ENCODE assay signal across 18 cellular contexts in the genomic region with DNA sequence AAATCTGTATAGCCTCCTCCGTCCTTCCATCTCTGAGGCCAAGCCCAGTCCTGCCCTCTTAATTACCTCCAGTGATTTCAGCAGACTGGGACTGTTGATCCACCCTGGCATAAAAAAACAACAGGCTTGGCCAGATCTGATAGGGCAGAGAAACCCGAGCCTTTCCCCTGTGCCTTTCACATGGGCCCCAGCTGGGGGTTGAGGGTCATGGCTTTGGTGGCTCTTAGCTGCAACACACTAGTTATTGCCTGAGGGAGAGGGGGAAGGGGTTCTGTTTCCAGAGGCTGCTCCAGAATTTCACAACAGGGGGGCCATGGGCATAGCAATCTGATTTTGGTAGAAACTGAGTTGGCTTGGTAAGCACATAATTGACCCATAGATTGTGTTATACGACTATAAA. TPM values are rescaled to one million over a fixed set of nuclear protein-coding genes. Genes with fewer than 3 reads are reported as not detected.
DNase-seq lines count a peak whose midpoint lies in the region; ATAC-seq, FAIRE-seq and TF ChIP-seq lines count a peak whose summit lies in the region.
"Had no signal": no experiment of that assay in that cellular context is flagged by ENCODE, and none has a peak within 500 bp of the region (broad histone marks: within the 10 kb centered on the region; RNA-seq: fewer than 3 reads in every experiment).

No MANE protein-coding gene starts in this region.

- intact Hi-C loops in pancreas (cut with DNase I), result no loop called here

- ATAC-seq in pancreas, result peak in 3 of 4 donors; percentile 50 to 89 (median 68)
- no peak for ATAC-seq in activated CD8-positive, alpha-beta memory T cell treated with anti-CD3 and anti-CD28 coated beads, Interleukin-2, amount 10 ng/mL, durations not matched to agents 7 days and 5 days

- DNase-seq in H7, result peak; percentile 40
- DNase-seq in NT2/D1 (ENCODE audit: low read depth, low spot score), result peak; percentile 55
- peak; percentile 66 for DNase-seq in fibroblast of the conjunctiva (ENCODE audit: low read depth)
- peak in 1 of 6 donors; percentile 19 for DNase-seq in pancreas
- DNase-seq in activated CD8-positive, alpha-beta memory T cell treated with anti-CD3 and anti-CD28 coated beads, Interleukin-2, amount 10 ng/mL, durations not matched to agents 7 days and 5 days, result no peak
- no peak for DNase-seq in activated CD4-positive, alpha-beta T cell treated with anti-CD3 and anti-CD28 coated beads, Interleukin-2, amount 50 U/mL, for 48 hours
- no peak for DNase-seq in NCI-H446 (lab: John Stamatoyannopoulos, UW)
- DNase-seq in activated CD4-positive, alpha-beta memory T cell treated with anti-CD3 and anti-CD28 coated beads, Interleukin-2, amount 10 ng/mL, durations not matched to agents 7 days and 5 days, result no peak
- DNase-seq: amygdala; COR-L47; erythroblast; left cardiac atrium; MV-4-11; right cardiac atrium; stimulated activated CD4-positive, alpha-beta T cell treated with anti-CD3 and anti-CD28 coated beads, Interleukin-4, amount 100 ng/mL, for 4 hours; SW 1271; upper lobe of left lung had no signal

- H3K27ac ChIP-seq in pancreas, result no peak overlapping the region
- H3K27ac ChIP-seq: upper lobe of left lung had no signal

- no peak overlapping the region for H3K9ac ChIP-seq in NT2/D1 (ENCODE audit: insufficient read length, low read depth)

- no peak overlapping the region for H3K27ac Mint-ChIP-seq in activated CD8-positive, alpha-beta memory T cell treated with anti-CD3 and anti-CD28 coated beads, Interleukin-2, amount 10 ng/mL, durations not matched to agents 7 days and 5 days
- no peak overlapping the region for H3K27ac Mint-ChIP-seq in activated CD4-positive, alpha-beta memory T cell treated with anti-CD3 and anti-CD28 coated beads, Interleukin-2, amount 10 ng/mL, durations not matched to agents 7 days and 5 days
- H3K27ac Mint-ChIP-seq: activated T-helper 2 cell treated with anti-CD3 and anti-CD28 coated beads, Interferon-gamma antibody, Interleukin-2, Interleukin-4, amounts not matched to agents 10 μg/mL and 5 μg/mL and 100 μg/mL, durations not matched to agents 14 hours and 24 hours and 36 hours had no signal

- peaks cover 22% of the 10 kb centered on the region for H3K27me3 Mint-ChIP-seq in activated CD8-positive, alpha-beta memory T cell treated with anti-CD3 and anti-CD28 coated beads, Interleukin-2, amount 10 ng/mL, durations not matched to agents 7 days and 5 days
- peaks cover 20% of the 10 kb centered on the region for H3K27me3 Mint-ChIP-seq in activated CD4-positive, alpha-beta memory T cell treated with anti-CD3 and anti-CD28 coated beads, Interleukin-2, amount 10 ng/mL, durations not matched to agents 7 days and 5 days

- no peaks in the 10 kb centered on the region for H3K27me3 ChIP-seq in H7 (ENCODE audit: control insufficient read depth, insufficient read depth, low read length)
- H3K27me3 ChIP-seq in NT2/D1 (ENCODE audit: insufficient read depth, insufficient read length), result no peaks in the 10 kb centered on the region
- no peaks in the 10 kb centered on the region for H3K27me3 ChIP-seq in pancreas
- H3K27me3 ChIP-seq: upper lobe of left lung had no signal

- no peaks in the 10 kb centered on the region for H3K4me1 ChIP-seq in NT2/D1 (ENCODE audit: insufficient read depth, insufficient read length)
- H3K4me1 ChIP-seq in pancreas, result no peaks in the 10 kb centered on the region
- H3K4me1 ChIP-seq: upper lobe of left lung had no signal

- no peak for FAIRE-seq in pancreas (lab: Jason Lieb, UNC)

- WGBS in pancreas, 2 donors, result 43 to 52% methylated on average over 3 of the region's 3 CpGs

- H3K4me3 Mint-ChIP-seq in activated CD8-positive, alpha-beta memory T cell treated with anti-CD3 and anti-CD28 coated beads, Interleukin-2, amount 10 ng/mL, durations not matched to agents 7 days and 5 days, result no peak overlapping the region
- no peak overlapping the region for H3K4me3 Mint-ChIP-seq in activated CD4-positive, alpha-beta memory T cell treated with anti-CD3 and anti-CD28 coated beads, Interleukin-2, amount 10 ng/mL, durations not matched to agents 7 days and 5 days

- H3K4me3 ChIP-seq in H7 (ENCODE audit: insufficient read depth, low read depth, low read length), result no peak overlapping the region
- H3K4me3 ChIP-seq in NT2/D1 (ENCODE audit: insufficient read length, low read depth), result no peak overlapping the region
- no peak overlapping the region for H3K4me3 ChIP-seq in pancreas
- H3K4me3 ChIP-seq: upper lobe of left lung had no signal

- TF ChIP-seq CTCF in pancreas (IDR thresholded peaks at IDR 0.05), result no peak

- peaks cover 1% of the 10 kb centered on the region for H3K36me3 Mint-ChIP-seq in activated CD8-positive, alpha-beta memory T cell treated with anti-CD3 and anti-CD28 coated beads, Interleukin-2, amount 10 ng/mL, durations not matched to agents 7 days and 5 days
- no peaks in the 10 kb centered on the region for H3K36me3 Mint-ChIP-seq in activated CD4-positive, alpha-beta memory T cell treated with anti-CD3 and anti-CD28 coated beads, Interleukin-2, amount 10 ng/mL, durations not matched to agents 7 days and 5 days (ENCODE audit: low read depth)

- H3K36me3 ChIP-seq in H7 (replicated peaks; ENCODE audit: control insufficient read depth, insufficient read depth, low read length), result no peaks in the 10 kb centered on the region
- H3K36me3 ChIP-seq in NT2/D1 (ENCODE audit: insufficient read depth, insufficient read length, low read length), result no peaks in the 10 kb centered on the region
- H3K36me3 ChIP-seq in pancreas, result no peaks in the 10 kb centered on the region
- H3K36me3 ChIP-seq: upper lobe of left lung had no signal

- CTCF ChIA-PET in activated CD8-positive, alpha-beta memory T cell treated with anti-CD3 and anti-CD28 coated beads, Interleukin-2, amount 10 ng/mL, durations not matched to agents 7 days and 5 days (lab: Charles Lee), result no interaction called here
- CTCF ChIA-PET in activated CD4-positive, alpha-beta memory T cell treated with anti-CD3 and anti-CD28 coated beads, Interleukin-2, amount 10 ng/mL, durations not matched to agents 7 days and 5 days (lab: Charles Lee), result no interaction called here

- no peaks in the 10 kb centered on the region for H3K9me3 Mint-ChIP-seq in activated CD8-positive, alpha-beta memory T cell treated with anti-CD3 and anti-CD28 coated beads, Interleukin-2, amount 10 ng/mL, durations not matched to agents 7 days and 5 days (ENCODE audit: low read depth)
- peaks cover 3% of the 10 kb centered on the region for H3K9me3 Mint-ChIP-seq in activated CD4-positive, alpha-beta memory T cell treated with anti-CD3 and anti-CD28 coated beads, Interleukin-2, amount 10 ng/mL, durations not matched to agents 7 days and 5 days
- H3K9me3 Mint-ChIP-seq: activated T-helper 2 cell treated with anti-CD3 and anti-CD28 coated beads, Interferon-gamma antibody, Interleukin-2, Interleukin-4, amounts not matched to agents 10 μg/mL and 5 μg/mL and 100 μg/mL, durations not matched to agents 14 hours and 24 hours and 36 hours had no signal

- H3K9me3 ChIP-seq in NT2/D1 (ENCODE audit: insufficient read depth, low read length) (no peaks in the 10 kb centered on the region), pancreas (no peaks in the 10 kb centered on the region)
- H3K9me3 ChIP-seq: upper lobe of left lung had no signal

- POLR2A ChIA-PET in activated CD4-positive, alpha-beta memory T cell treated with anti-CD3 and anti-CD28 coated beads, Interleukin-2, amount 10 ng/mL, durations not matched to agents 7 days and 5 days (lab: Charles Lee), result no interaction called here

- H3K4me1 Mint-ChIP-seq in activated CD8-positive, alpha-beta memory T cell treated with anti-CD3 and anti-CD28 coated beads, Interleukin-2, amount 10 ng/mL, durations not matched to agents 7 days and 5 days, result peaks cover 4% of the 10 kb centered on the region
- no peaks in the 10 kb centered on the region for H3K4me1 Mint-ChIP-seq in activated CD4-positive, alpha-beta memory T cell treated with anti-CD3 and anti-CD28 coated beads, Interleukin-2, amount 10 ng/mL, durations not matched to agents 7 days and 5 days

RNA-seq across cellular contexts. Expression of gene PANK3, which starts 21.2 kb away (rescaled TPM):
- 50.1 and 65.4 TPM in 2 replicates for total RNA-seq in H7 (2014; rRNA removed; shearing (Covaris generic))
- 10 to 100 TPM; 12.8 to 25.8 (median 20.5) TPM for total RNA-seq in pancreas
- polyA plus RNA-seq in pancreas, result 1 to 10 TPM; 2.2 to 6.0 TPM
- total RNA-seq in activated CD8-positive, alpha-beta memory T cell treated with anti-CD3 and anti-CD28 coated beads, Interleukin-2, amount 10 ng/mL, durations not matched to agents 7 days and 5 days, result 10 to 100 TPM; 47.9 to 55.7 TPM
- total RNA-seq in activated CD4-positive, alpha-beta memory T cell treated with anti-CD3 and anti-CD28 coated beads, Interleukin-2, amount 10 ng/mL, durations not matched to agents 7 days and 5 days, result 10 to 100 TPM; 63.9 to 66.1 TPM

Comparison
In these comparisons a context has a peak if more than half of its experiments do, and no peak if none do; other contexts are left out.
1. DNase-seq: peak in H7 (single experiment), NT2/D1 (single experiment) and fibroblast of the conjunctiva (single experiment); none in activated CD8-positive, alpha-beta memory T cell treated with anti-CD3 and anti-CD28 coated beads, Interleukin-2, amount 10 ng/mL, durations not matched to agents 7 days and 5 days (single experiment), activated CD4-positive, alpha-beta T cell treated with anti-CD3 and anti-CD28 coated beads, Interleukin-2, amount 50 U/mL, for 48 hours (0 of 2), NCI-H446 (0 of 2) and activated CD4-positive, alpha-beta memory T cell treated with anti-CD3 and anti-CD28 coated beads, Interleukin-2, amount 10 ng/mL, durations not matched to agents 7 days and 5 days (single experiment).